8 cellular contexts compared by ENCODE assay signal in the genomic region with DNA sequence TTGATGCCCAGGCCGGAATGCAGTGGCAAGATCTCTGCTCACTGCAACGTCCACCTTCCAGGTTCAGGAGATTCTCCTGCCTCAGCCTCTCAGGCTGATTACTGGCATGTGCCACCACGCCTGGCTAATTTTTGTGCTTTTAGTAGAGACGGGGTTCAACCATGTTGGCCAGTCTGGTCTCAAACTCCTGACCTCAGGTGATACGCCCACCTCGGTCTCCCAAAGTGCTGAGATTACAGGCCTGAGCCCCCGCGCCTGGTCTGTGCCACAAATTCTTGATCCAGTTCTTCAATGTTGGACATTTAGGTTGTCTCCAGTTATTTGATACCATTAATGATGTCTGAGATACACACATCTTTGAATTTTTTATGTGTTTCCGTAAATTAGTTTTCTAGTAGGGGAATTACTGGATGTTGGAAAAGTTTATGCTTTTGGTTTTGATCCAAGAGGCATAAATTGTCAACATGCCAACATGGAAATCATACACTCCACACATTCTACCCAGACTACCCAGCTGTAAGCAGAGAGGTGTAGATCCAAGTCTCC. TPM values are rescaled to one million over a fixed set of nuclear protein-coding genes. Genes with fewer than 3 reads are reported as not detected.
A peak's percentile ranks its signal among the peaks of the same experiment; 100 is the strongest.
DNase-seq lines count a peak whose midpoint lies in the region; ATAC-seq and TF ChIP-seq lines count a peak whose summit lies in the region.

No MANE protein-coding gene starts in this region.

- WGBS in liver = 83% methylated on average over 9 of the region's 9 CpGs

- peak; percentile 29 for TF ChIP-seq CTCF in astrocyte of the spinal cord (IDR thresholded peaks at IDR 0.05; ENCODE audit: low read depth, low read length)
- no peak for TF ChIP-seq CTCF in liver (IDR thresholded peaks at IDR 0.05; ENCODE audit: low read depth, low read length, missing input control)
- TF ChIP-seq CTCF in tibial artery (IDR thresholded peaks at IDR 0.05) = no peak

- H3K36me3 ChIP-seq in liver (ENCODE audit: control insufficient read depth in 4 of 4, insufficient read depth in 3 of 4, low read depth in 1 of 4, low read length in 3 of 4) (no peaks in the 10 kb centered on the region), tibial artery (no peaks in the 10 kb centered on the region)

- intact Hi-C loops in tibial artery (cut with DNase I; ENCODE audit: low total_unique reads) = loop anchor here (1.0 kb wide), 1 partner anchor 46 kb away; the partner anchor contains the start of gene SLC25A30

- peaks cover 15 to 37% (median 19%) of the 10 kb centered on the region in 4 donors for H3K4me1 ChIP-seq in liver (ENCODE audit: control insufficient read depth in 4 of 4, insufficient read depth in 4 of 4, low read length in 3 of 4)
- peaks cover 0 to 38% (median 25%) of the 10 kb centered on the region in 4 donors for H3K4me1 ChIP-seq in tibial artery

- H3K4me3 ChIP-seq in astrocyte of the spinal cord (ENCODE audit: low read depth, low read length) (peak overlapping the region; percentile 95), liver (ENCODE audit: low read depth in 1 of 3, low read length in 3 of 3) (peak overlapping the region; percentile 65 to 99 (median 77)), tibial artery (peak overlapping the region; percentile 90 to 99)

- H3K27me3 ChIP-seq in liver (ENCODE audit: control insufficient read depth in 4 of 4, insufficient read depth in 4 of 4, low read length in 3 of 4) (no peaks in the 10 kb centered on the region), tibial artery (peaks cover 0 to 1% of the 10 kb centered on the region in 2 donors)

- H3K9ac ChIP-seq in liver (ENCODE audit: low read depth in 1 of 2, low read length in 2 of 2) = peak overlapping the region in 1 of 2 donors; percentile 76

- in situ Hi-C loops in astrocyte of the spinal cord (cut with HindIII; ENCODE audit: low sequenced_read_pairs) = no loop called here

- no peak for ATAC-seq in HG02588 (IDR thresholded peaks at IDR 0.05; ENCODE audit: unreplicated experiment)

- no peaks in the 10 kb centered on the region for H3K9me3 ChIP-seq in liver (ENCODE audit: control insufficient read depth in 4 of 4, low read length in 3 of 4)
- no peaks in the 10 kb centered on the region for H3K9me3 ChIP-seq in tibial artery

- H3K27ac ChIP-seq in liver (ENCODE audit: low read depth in 1 of 2, low read length in 2 of 2) = peak overlapping the region; percentile 76 to 96
- H3K27ac ChIP-seq in tibial artery = peak overlapping the region; percentile 92 to 98

- no peak for TF ChIP-seq RAD21 in liver (IDR thresholded peaks at IDR 0.05)

- DNase-seq in activated T-cell treated with anti-CD3 and anti-CD28 coated beads, Interleukin-2, amount 50 U/mL, for 1 hour = peak; percentile 26
- no peak for DNase-seq in activated T-cell treated with anti-CD3 and anti-CD28 coated beads for 4 hours
- no peak for DNase-seq in astrocyte of the spinal cord (ENCODE audit: low read depth, low spot score)
- no peak for DNase-seq in tibial artery
- no peak for DNase-seq in activated CD4-positive, alpha-beta T cell treated with anti-CD3 and anti-CD28 coated beads, Interleukin-2, amount 50 U/mL, for 1 hour
- DNase-seq in NCI-H524 treated with DMSO at 0.1 percent for 48 hours (lab: John Stamatoyannopoulos, UW) = no peak

TF ChIP-seq in liver, 16 proteins besides CTCF, POLR2A, EP300 and RAD21:
- TF ChIP-seq NR2F2 (IDR thresholded peaks at IDR 0.05) (no peak), YY1 (IDR thresholded peaks at IDR 0.05) (no peak), ATF3 (IDR thresholded peaks at IDR 0.05) (no peak), EGR1 (IDR thresholded peaks at IDR 0.05; ENCODE audit: low read depth in 2 of 2) (no peak), TAF1 (conservative IDR thresholded peaks at IDR 0.05) (no peak)
- TF ChIP-seq, protein P1, sequence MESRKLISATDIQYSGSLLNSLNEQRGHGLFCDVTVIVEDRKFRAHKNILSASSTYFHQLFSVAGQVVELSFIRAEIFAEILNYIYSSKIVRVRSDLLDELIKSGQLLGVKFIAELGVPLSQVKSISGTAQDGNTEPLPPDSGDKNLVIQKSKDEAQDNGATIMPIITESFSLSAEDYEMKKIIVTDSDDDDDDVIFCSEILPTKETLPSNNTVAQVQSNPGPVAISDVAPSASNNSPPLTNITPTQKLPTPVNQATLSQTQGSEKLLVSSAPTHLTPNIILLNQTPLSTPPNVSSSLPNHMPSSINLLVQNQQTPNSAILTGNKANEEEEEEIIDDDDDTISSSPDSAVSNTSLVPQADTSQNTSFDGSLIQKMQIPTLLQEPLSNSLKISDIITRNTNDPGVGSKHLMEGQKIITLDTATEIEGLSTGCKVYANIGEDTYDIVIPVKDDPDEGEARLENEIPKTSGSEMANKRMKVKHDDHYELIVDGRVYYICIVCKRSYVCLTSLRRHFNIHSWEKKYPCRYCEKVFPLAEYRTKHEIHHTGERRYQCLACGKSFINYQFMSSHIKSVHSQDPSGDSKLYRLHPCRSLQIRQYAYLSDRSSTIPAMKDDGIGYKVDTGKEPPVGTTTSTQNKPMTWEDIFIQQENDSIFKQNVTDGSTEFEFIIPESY (IDR thresholded peaks at IDR 0.05) = no peak

RNA-seq across cellular contexts. Expression of gene COG3, which starts 0.5 kb away (rescaled TPM):
- 100 to 1,000 TPM in 1 of 2 donors, 10 to 100 TPM in 1; 22.8 to 113 TPM for total RNA-seq in liver
- 10 to 100 TPM; 31.6 to 44.8 TPM for polyA plus RNA-seq in liver

RNA-seq across cellular contexts. Expression of gene SLC25A30, which starts 46.0 kb away (rescaled TPM):
- 10 to 100 TPM; 11.7 to 59.2 TPM for total RNA-seq in liver
- polyA plus RNA-seq in liver = 10 to 100 TPM in 1 of 2 donors, 1 to 10 TPM in 1; 5.4 to 23.8 TPM
